In genomic region chr3:67113802-67114407, GRCh38 we compare ENCODE assay signal across 8 cellular contexts.
A peak's percentile ranks its signal among the peaks of the same experiment; 100 is the strongest.
DNase-seq lines count a peak whose midpoint lies in the region; ATAC-seq and TF ChIP-seq lines count a peak whose summit lies in the region.

No MANE protein-coding gene starts in this region.

- peak; percentile 99 for TF ChIP-seq CTCF in AG09309 (IDR thresholded peaks at IDR 0.05; ENCODE audit: control insufficient read depth, insufficient read depth, low read depth, low read length, missing control alignments)
- TF ChIP-seq CTCF in activated B cell treated with CpG ODN at 0.5 μM for 24 hours (IDR thresholded peaks at IDR 0.05) = peak; percentile 48
- TF ChIP-seq CTCF in kidney epithelial cell (IDR thresholded peaks at IDR 0.05; ENCODE audit: insufficient read depth, low read length, poor library complexity, severe bottlenecking) = peak; percentile 96

- no peaks in the 10 kb centered on the region for H3K27me3 ChIP-seq in kidney epithelial cell (ENCODE audit: control insufficient read depth, insufficient read depth, low read length)

- no peaks in the 10 kb centered on the region for H3K36me3 Mint-ChIP-seq in activated B cell treated with CpG ODN at 0.5 μM for 24 hours (ENCODE audit: low read depth)

- POLR2A ChIA-PET in activated B cell treated with CpG ODN at 0.5 μM for 24 hours (lab: Charles Lee) = interaction anchor here (0.5 to 1.4 kb wide), 4 partner anchors 65 to 141 kb away, joined by 3 to 14 read pairs (median 6); partner anchors contain the start of gene KBTBD8

- CTCF ChIA-PET in activated B cell treated with CpG ODN at 0.5 μM for 24 hours (lab: Charles Lee) = interaction anchor here (0.5 to 3.8 kb wide), 41 partner anchors 8 to 1857 kb away, joined by 3 to 66 read pairs (median 5); partner anchors contain the start of gene KBTBD8

- H3K27ac Mint-ChIP-seq in activated B cell treated with CpG ODN at 0.5 μM for 24 hours = no peak overlapping the region

- peak; percentile 99 for ATAC-seq in GM18868 (IDR thresholded peaks at IDR 0.05; ENCODE audit: unreplicated experiment)
- peak; percentile 93 for ATAC-seq in HG03066 (IDR thresholded peaks at IDR 0.05; ENCODE audit: low read depth, unreplicated experiment)
- peak; percentile 99 for ATAC-seq in activated B cell treated with CpG ODN at 0.5 μM for 24 hours (ENCODE audit: low read depth)

- intact Hi-C loops in activated B cell treated with CpG ODN at 0.5 μM for 24 hours (cut with micrococcal nuclease) = loop anchor here (1.0 to 10.0 kb wide), 11 partner anchors 66 to 1861 kb away; partner anchors contain the start of gene KBTBD8

- H3K4me3 Mint-ChIP-seq in activated B cell treated with CpG ODN at 0.5 μM for 24 hours = no peak overlapping the region

- DNase-seq in AG09309 (ENCODE audit: low read depth) (peak; percentile 44), NCI-H2196 treated with DMSO at 0.1 percent for 48 hours (lab: John Stamatoyannopoulos, UW; ENCODE audit: unreplicated experiment) (peak; percentile 36), activated B cell treated with CpG ODN at 0.5 μM for 24 hours (peak; percentile 66), caudate nucleus (lab: John Stamatoyannopoulos, UW) (peak in 58 of 61 donors; percentile 3 to 95 (median 46)), kidney epithelial cell (ENCODE audit: low read depth) (peak; percentile 52)
- DNase-seq in stimulated activated CD4-positive, alpha-beta T cell treated with anti-CD3 and anti-CD28 coated beads, Interleukin-2, amount 100 ng/mL, for 48 hours = peak; percentile 80 to 82

- H3K9me3 Mint-ChIP-seq in activated B cell treated with CpG ODN at 0.5 μM for 24 hours = no peaks in the 10 kb centered on the region

- H3K27me3 Mint-ChIP-seq in activated B cell treated with CpG ODN at 0.5 μM for 24 hours = peaks cover 12% of the 10 kb centered on the region

- no peak overlapping the region for H3K27ac ChIP-seq in caudate nucleus (ENCODE audit: low read depth, low read length)

- no peaks in the 10 kb centered on the region for H3K36me3 ChIP-seq in kidney epithelial cell (ENCODE audit: control insufficient read depth, insufficient read depth, low read length)

- H3K4me1 Mint-ChIP-seq in activated B cell treated with CpG ODN at 0.5 μM for 24 hours = no peaks in the 10 kb centered on the region

- H3K4me3 ChIP-seq in AG09309 (ENCODE audit: control insufficient read depth, low read depth, low read length) = no peak overlapping the region
- H3K4me3 ChIP-seq in kidney epithelial cell (ENCODE audit: low read depth, low read length) = no peak overlapping the region

Comparison
In these comparisons a context has a peak if more than half of its experiments do, and no peak if none do; other contexts are left out.
1. CTCF ChIP-seq: peak in every context shown above with its lines; median percentile 99 in AG09309; 96 in kidney epithelial cell; 48 in activated B cell treated with CpG ODN at 0.5 μM for 24 hours.